Comparison of ENCODE assay signal across 8 cellular contexts in the genomic region with DNA sequence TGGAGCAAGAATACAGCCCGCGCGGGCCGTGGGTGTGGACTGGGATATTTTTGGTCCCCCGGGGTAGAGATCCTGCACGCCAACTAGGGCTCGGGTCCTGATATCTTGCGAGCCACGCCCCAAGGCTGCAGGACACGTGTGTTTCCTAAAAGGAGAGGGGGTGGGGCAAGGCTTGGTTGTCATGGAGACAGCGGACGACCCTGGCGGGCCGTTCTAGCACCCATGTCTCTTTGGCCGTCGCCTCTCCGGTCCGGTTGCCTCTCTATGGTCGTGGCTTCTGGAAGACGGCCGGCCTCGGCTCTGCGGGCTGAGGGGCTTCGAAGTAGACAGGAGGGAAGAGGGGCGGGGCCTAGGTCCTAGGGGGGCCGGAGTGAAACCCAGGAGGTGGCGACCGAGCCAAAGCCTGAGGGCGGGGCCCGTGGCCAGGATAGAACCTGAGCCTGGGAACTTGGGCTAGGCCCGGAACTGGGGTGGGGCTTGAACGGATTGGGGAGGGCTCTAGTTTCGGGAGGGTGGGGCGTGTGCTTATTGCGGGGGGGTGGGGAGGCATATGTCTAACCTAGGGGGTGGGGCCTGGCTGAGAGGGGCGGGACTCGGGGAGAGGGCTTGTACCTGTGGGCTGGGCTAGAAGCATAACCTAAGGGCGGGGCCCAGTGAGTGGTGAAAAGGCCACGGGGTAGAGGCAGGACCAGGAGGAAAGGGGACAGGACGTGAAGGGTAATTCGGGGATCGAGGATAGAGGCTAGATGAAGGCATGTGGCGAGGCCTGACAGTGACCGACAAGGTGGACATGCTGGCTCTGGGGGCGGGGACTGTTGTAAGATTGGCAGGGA. TPM values are rescaled to one million over a fixed set of nuclear protein-coding genes. Genes with fewer than 3 reads are reported as not detected.
DNase-seq lines count a peak whose midpoint lies in the region; ATAC-seq and TF ChIP-seq lines count a peak whose summit lies in the region.

No MANE protein-coding gene starts in this region.

- H3K4me1 Mint-ChIP-seq in neural crest cell = peaks cover 28% of the 10 kb centered on the region
- H3K4me1 Mint-ChIP-seq in stimulated activated naive CD8-positive, alpha-beta T cell treated with anti-CD3 and anti-CD28 coated beads, Interleukin-15, amount 100 ng/mL, for 72 hours = peaks cover 60% of the 10 kb centered on the region

- peak overlapping the region; percentile 44 for H3K27ac Mint-ChIP-seq in neural crest cell (ENCODE audit: unreplicated experiment)
- H3K27ac Mint-ChIP-seq in stimulated activated naive CD8-positive, alpha-beta T cell treated with anti-CD3 and anti-CD28 coated beads, Interleukin-15, amount 100 ng/mL, for 72 hours = peak overlapping the region; percentile 89 to 91

- POLR2A ChIA-PET in RWPE1 (lab: Yijun Ruan, JAX; ENCODE audit: low non-redundant PET) = interaction anchor here (0.6 kb wide), 2 partner anchors 212 to 482 kb away, joined by 3 to 7 read pairs; no protein-coding TSS in a partner anchor

- DNase-seq in DMS53 (lab: John Stamatoyannopoulos, UW) (peak; percentile 97), RWPE1 (ENCODE audit: low spot score) (peak; percentile 97), fibroblast of the conjunctiva (ENCODE audit: low read depth) (peak; percentile 95), neural crest cell (ENCODE audit: low read depth, low spot score) (peak; percentile 81)
- DNase-seq in Jurkat, Clone E6-1 (ENCODE audit: low read depth, low spot score) = peak; percentile 79
- DNase-seq in activated effector memory CD4-positive, alpha-beta T cell treated with anti-CD3 and anti-CD28 coated beads, Interleukin-2, amount 50 U/mL, for 16 hours = peak; percentile 94
- peak; percentile 83 to 84 for DNase-seq in stimulated activated naive CD8-positive, alpha-beta T cell treated with anti-CD3 and anti-CD28 coated beads, Interleukin-15, amount 100 ng/mL, for 72 hours

- H3K36me3 Mint-ChIP-seq in neural crest cell (ENCODE audit: low read depth) = no peaks in the 10 kb centered on the region

- H3K27ac ChIP-seq in RWPE1 = peak overlapping the region; percentile 99

- peak overlapping the region; percentile 98 for H3K4me3 Mint-ChIP-seq in neural crest cell
- H3K4me3 Mint-ChIP-seq in stimulated activated naive CD8-positive, alpha-beta T cell treated with anti-CD3 and anti-CD28 coated beads, Interleukin-15, amount 100 ng/mL, for 72 hours = peak overlapping the region; percentile 96 to 97

- H3K27me3 Mint-ChIP-seq in neural crest cell (ENCODE audit: low read depth) = peaks cover 12% of the 10 kb centered on the region
- no peaks in the 10 kb centered on the region for H3K27me3 Mint-ChIP-seq in stimulated activated naive CD8-positive, alpha-beta T cell treated with anti-CD3 and anti-CD28 coated beads, Interleukin-15, amount 100 ng/mL, for 72 hours

- peak overlapping the region; percentile 66 for H3K4me3 ChIP-seq in Jurkat, Clone E6-1 (ENCODE audit: low read length)

- no peaks in the 10 kb centered on the region for H3K9me3 Mint-ChIP-seq in neural crest cell
- no peaks in the 10 kb centered on the region for H3K9me3 Mint-ChIP-seq in stimulated activated naive CD8-positive, alpha-beta T cell treated with anti-CD3 and anti-CD28 coated beads, Interleukin-15, amount 100 ng/mL, for 72 hours

- CTCF ChIA-PET in RWPE1 (lab: Yijun Ruan, JAX) = interaction anchor here (0.8 to 1.0 kb wide), 2 partner anchors 28 to 79 kb away, joined by 4 to 6 read pairs; no protein-coding TSS in a partner anchor

- ATAC-seq in GM21619 (IDR thresholded peaks at IDR 0.05; ENCODE audit: unreplicated experiment) = peak; percentile 39
- ATAC-seq in stimulated activated naive CD8-positive, alpha-beta T cell treated with anti-CD3 and anti-CD28 coated beads, Interleukin-15, amount 100 ng/mL, for 72 hours = peak; percentile 89

- TF ChIP-seq CTCF in RWPE1 (conservative IDR thresholded peaks at IDR 0.05; ENCODE audit: low read depth) (no peak), neural crest cell (conservative IDR thresholded peaks at IDR 0.05) (no peak)

RNA-seq across cellular contexts. Expression of gene SLC27A1, which starts 0.7 kb away (rescaled TPM):
- polyA plus RNA-seq in Jurkat, Clone E6-1 (2012; ENCODE audit: insufficient read depth, insufficient read length) = 4.0 TPM
- total RNA-seq in neural crest cell = 17.4 and 17.9 TPM in 2 replicates

RNA-seq across cellular contexts. Expression of gene NXNL1, which starts 8.9 kb away (rescaled TPM):
- not detected for polyA plus RNA-seq in Jurkat, Clone E6-1 (2012; ENCODE audit: insufficient read depth, insufficient read length)
- total RNA-seq in neural crest cell = not detected in 2 replicates

RNA-seq across cellular contexts. Expression of gene TMEM221, which starts 21.1 kb away (rescaled TPM):
- not detected for polyA plus RNA-seq in Jurkat, Clone E6-1 (2012; ENCODE audit: insufficient read depth, insufficient read length)
- 0.71 and 0.96 TPM in 2 replicates for total RNA-seq in neural crest cell

RNA-seq across cellular contexts. Expression of gene PGLS, which starts 41.9 kb away (rescaled TPM):
- 55.0 TPM for polyA plus RNA-seq in Jurkat, Clone E6-1 (2012; ENCODE audit: insufficient read depth, insufficient read length)
- total RNA-seq in neural crest cell = 91.2 and 99.7 TPM in 2 replicates

RNA-seq across cellular contexts. Expression of gene MVB12A, which starts 49.7 kb away (rescaled TPM):
- 78.9 TPM for polyA plus RNA-seq in Jurkat, Clone E6-1 (2012; ENCODE audit: insufficient read depth, insufficient read length)
- total RNA-seq in neural crest cell = 47.6 and 48.1 TPM in 2 replicates

Comparison
In these comparisons a context has a peak if more than half of its experiments do, and no peak if none do; other contexts are left out.
1. Peak in every context shown above with its lines: DNase-seq, ATAC-seq, H3K4me3 ChIP-seq and H3K27ac ChIP-seq.